In the genomic region with DNA sequence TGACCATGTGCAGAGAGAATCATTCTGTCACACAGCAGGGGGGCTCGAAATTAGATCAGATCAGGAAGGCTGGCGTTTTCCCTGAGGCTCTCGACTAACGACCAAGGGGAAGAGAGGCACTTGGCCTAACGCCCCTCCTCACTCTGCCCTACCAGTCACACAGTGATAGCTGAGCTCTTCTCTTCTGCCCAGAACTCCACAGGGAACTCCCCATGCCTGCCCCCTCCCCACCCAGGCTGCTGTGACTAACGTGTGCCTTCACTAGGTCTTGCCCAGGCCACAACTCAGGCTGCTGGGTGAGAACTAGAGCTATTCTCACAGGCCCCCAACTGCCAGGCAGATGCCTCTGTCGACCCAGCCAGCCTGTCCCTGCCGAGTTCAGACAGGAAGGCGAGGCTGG, we compare ENCODE assay signal across 15 cellular contexts. TPM values are rescaled to one million over a fixed set of nuclear protein-coding genes. Genes with fewer than 3 reads are reported as not detected.
DNase-seq lines count a peak whose midpoint lies in the region; ATAC-seq lines count a peak whose summit lies in the region.
"Had no signal": no experiment of that assay in that cellular context is flagged by ENCODE, and none has a peak within 500 bp of the region (broad histone marks: within the 10 kb centered on the region; RNA-seq: fewer than 3 reads in every experiment).

No MANE protein-coding gene starts in this region.

- no peaks in the 10 kb centered on the region for H3K27me3 Mint-ChIP-seq in activated T-helper 17 cell treated with anti-CD3 and anti-CD28 coated beads, Interleukin-2, amount 50 U/mL, for 72 hours
- no peaks in the 10 kb centered on the region for H3K27me3 Mint-ChIP-seq in natural killer cell treated with Interleukin-12 subunit alpha and Interleukin-12 subunit beta and Interleukin-15 and Interleukin-18, amount 100 ng/mL, for 72 hours
- H3K27me3 Mint-ChIP-seq: activated naive CD8-positive, alpha-beta T cell treated with anti-CD3 and anti-CD28 coated beads for 36 hours had no signal

- H3K36me3 Mint-ChIP-seq in activated T-helper 17 cell treated with anti-CD3 and anti-CD28 coated beads, Interleukin-2, amount 50 U/mL, for 72 hours (ENCODE audit: low read depth): no peaks in the 10 kb centered on the region
- no peaks in the 10 kb centered on the region for H3K36me3 Mint-ChIP-seq in natural killer cell treated with Interleukin-12 subunit alpha and Interleukin-12 subunit beta and Interleukin-15 and Interleukin-18, amount 100 ng/mL, for 72 hours
- H3K36me3 Mint-ChIP-seq: activated naive CD8-positive, alpha-beta T cell treated with anti-CD3 and anti-CD28 coated beads for 36 hours had no signal

- no peak for ATAC-seq in activated T-helper 17 cell treated with anti-CD3 and anti-CD28 coated beads, Interleukin-2, amount 50 U/mL, for 72 hours (replicated peaks)
- ATAC-seq in natural killer cell treated with Interleukin-12 subunit alpha and Interleukin-12 subunit beta and Interleukin-15 and Interleukin-18, amount 100 ng/mL, for 72 hours: peak in 1 of 2 donors; percentile 43
- ATAC-seq in HG02884 (IDR thresholded peaks at IDR 0.05; ENCODE audit: unreplicated experiment) (no peak), GM19351 (IDR thresholded peaks at IDR 0.05; ENCODE audit: unreplicated experiment) (no peak)
- ATAC-seq: gastroesophageal sphincter, left lobe of liver had no signal

- H3K27ac ChIP-seq in KOPT-K1 (ENCODE audit: low read depth, low read length, poor library complexity, severe bottlenecking): peak overlapping the region; percentile 83
- H3K27ac ChIP-seq: 22Rv1, gastroesophageal sphincter, SJSA1 had no signal

- H3K27ac Mint-ChIP-seq in activated T-helper 17 cell treated with anti-CD3 and anti-CD28 coated beads, Interleukin-2, amount 50 U/mL, for 72 hours: peak overlapping the region; percentile 61
- H3K27ac Mint-ChIP-seq in natural killer cell treated with Interleukin-12 subunit alpha and Interleukin-12 subunit beta and Interleukin-15 and Interleukin-18, amount 100 ng/mL, for 72 hours: peak overlapping the region; percentile 24 to 87
- H3K27ac Mint-ChIP-seq: activated naive CD8-positive, alpha-beta T cell treated with anti-CD3 and anti-CD28 coated beads for 36 hours had no signal

- no peaks in the 10 kb centered on the region for H3K36me3 ChIP-seq in KOPT-K1 (ENCODE audit: insufficient read depth, low read length)
- H3K36me3 ChIP-seq: gastroesophageal sphincter, SJSA1 had no signal

- H3K4me3 Mint-ChIP-seq in activated T-helper 17 cell treated with anti-CD3 and anti-CD28 coated beads, Interleukin-2, amount 50 U/mL, for 72 hours: no peak overlapping the region
- H3K4me3 Mint-ChIP-seq in natural killer cell treated with Interleukin-12 subunit alpha and Interleukin-12 subunit beta and Interleukin-15 and Interleukin-18, amount 100 ng/mL, for 72 hours: no peak overlapping the region
- H3K4me3 Mint-ChIP-seq: activated naive CD8-positive, alpha-beta T cell treated with anti-CD3 and anti-CD28 coated beads for 36 hours had no signal

- H3K9me3 Mint-ChIP-seq in activated T-helper 17 cell treated with anti-CD3 and anti-CD28 coated beads, Interleukin-2, amount 50 U/mL, for 72 hours: no peaks in the 10 kb centered on the region
- no peaks in the 10 kb centered on the region for H3K9me3 Mint-ChIP-seq in natural killer cell treated with Interleukin-12 subunit alpha and Interleukin-12 subunit beta and Interleukin-15 and Interleukin-18, amount 100 ng/mL, for 72 hours

- peaks cover 31% of the 10 kb centered on the region for H3K4me1 Mint-ChIP-seq in activated T-helper 17 cell treated with anti-CD3 and anti-CD28 coated beads, Interleukin-2, amount 50 U/mL, for 72 hours
- peaks cover 37 to 45% of the 10 kb centered on the region in 2 donors for H3K4me1 Mint-ChIP-seq in natural killer cell treated with Interleukin-12 subunit alpha and Interleukin-12 subunit beta and Interleukin-15 and Interleukin-18, amount 100 ng/mL, for 72 hours (ENCODE audit: low read depth in 2 of 2)

- peak; percentile 77 for DNase-seq in DMS 273 (lab: John Stamatoyannopoulos, UW; ENCODE audit: unreplicated experiment)
- DNase-seq in DMS 273 treated with DMSO at 0.1 percent for 48 hours (lab: John Stamatoyannopoulos, UW): no peak
- DNase-seq in natural killer cell treated with Interleukin-12 subunit alpha and Interleukin-12 subunit beta and Interleukin-15 and Interleukin-18, amount 100 ng/mL, for 72 hours (ENCODE audit: low spot score): no peak
- no peak for DNase-seq in stimulated activated CD4-positive, alpha-beta T cell treated with anti-CD3 and anti-CD28 coated beads, Interleukin-2, amount 100 ng/mL, for 24 hours
- DNase-seq: activated naive CD8-positive, alpha-beta T cell treated with anti-CD3 and anti-CD28 coated beads for 36 hours; effector CD4-positive, alpha-beta T cell; NCI-H226 had no signal

- H3K9me3 ChIP-seq in KOPT-K1 (ENCODE audit: insufficient read depth, low read length, poor library complexity, severe bottlenecking): no peaks in the 10 kb centered on the region
- H3K9me3 ChIP-seq: gastroesophageal sphincter, SJSA1 had no signal

RNA-seq across cellular contexts. Expression of a gene that starts 26.4 kb away (rescaled TPM):
- 100 to 1,000 TPM; 140 to 177 TPM for total RNA-seq in activated T-helper 17 cell treated with anti-CD3 and anti-CD28 coated beads, Interleukin-2, amount 50 U/mL, for 72 hours
- 100 to 1,000 TPM; 156 TPM for total RNA-seq in natural killer cell treated with Interleukin-12 subunit alpha and Interleukin-12 subunit beta and Interleukin-15 and Interleukin-18, amount 100 ng/mL, for 72 hours

RNA-seq across cellular contexts. Expression of a gene that starts 49.1 kb away (rescaled TPM):
- total RNA-seq in activated T-helper 17 cell treated with anti-CD3 and anti-CD28 coated beads, Interleukin-2, amount 50 U/mL, for 72 hours: 100 to 1,000 TPM; 285 to 351 TPM
- 100 to 1,000 TPM; 409 to 770 TPM for total RNA-seq in natural killer cell treated with Interleukin-12 subunit alpha and Interleukin-12 subunit beta and Interleukin-15 and Interleukin-18, amount 100 ng/mL, for 72 hours
